ENCODE assay signal across 16 cellular contexts in genomic region chr13:41006296-41006695, GRCh38. TPM values are rescaled to one million over a fixed set of nuclear protein-coding genes. Genes with fewer than 3 reads are reported as not detected.
DNase-seq lines count a peak whose midpoint lies in the region; ATAC-seq and TF ChIP-seq lines count a peak whose summit lies in the region.
"Had no signal": no experiment of that assay in that cellular context is flagged by ENCODE, and none has a peak within 500 bp of the region (broad histone marks: within the 10 kb centered on the region; RNA-seq: fewer than 3 reads in every experiment).

No MANE protein-coding gene starts in this region.

- H3K4me1 ChIP-seq in DND-41 (ENCODE audit: insufficient read depth, low read length) = peaks cover 93% of the 10 kb centered on the region
- peaks cover 0 to 80% (median 30%) of the 10 kb centered on the region in 4 donors for H3K4me1 ChIP-seq in Peyer's patch

- peak; percentile 37 for ATAC-seq in DND-41 (ENCODE audit: insufficient read depth, low read depth)
- no peak for ATAC-seq in GM18870 (IDR thresholded peaks at IDR 0.05; ENCODE audit: unreplicated experiment)
- ATAC-seq in GM18511 (IDR thresholded peaks at IDR 0.05; ENCODE audit: unreplicated experiment) = no peak

- H3K27ac ChIP-seq in 22Rv1 (0 out of 2 replicates have a peak overlapping the region, but pooled peaks have one; percentile 8), DND-41 (ENCODE audit: low read length) (peak overlapping the region; percentile 86), Peyer's patch (peak overlapping the region; percentile 54 to 73 (median 65))
- H3K27ac ChIP-seq: ascending aorta had no signal

- no peaks in the 10 kb centered on the region for H3K9me3 Mint-ChIP-seq in endothelial cell (ENCODE audit: unreplicated experiment)
- H3K9me3 Mint-ChIP-seq: endodermal cell had no signal

- DNase-seq in DND-41 (peak; percentile 59), Peyer's patch (no peak), endothelial cell (ENCODE audit: low spot score) (no peak), NCI-H82 treated with DMSO at 0.1 percent for 48 hours (lab: John Stamatoyannopoulos, UW; ENCODE audit: unreplicated experiment) (no peak), cardiac septum (ENCODE audit: low spot score) (no peak)
- DNase-seq: activated CD4-positive, alpha-beta T cell treated with anti-CD3 and anti-CD28 coated beads, Interleukin-2, amount 50 U/mL, for 48 hours; endodermal cell; left ventricle myocardium superior; NCI-H1417; NCI-H82; posterior cingulate gyrus; SK-N-SH had no signal

- no peaks in the 10 kb centered on the region for H3K36me3 Mint-ChIP-seq in endothelial cell (ENCODE audit: low read depth, unreplicated experiment)

- H2AFZ ChIP-seq in DND-41 (ENCODE audit: low read depth, low read length) = no peak overlapping the region

- H3K4me3 ChIP-seq in DND-41 (ENCODE audit: low read depth in 1 of 2, low read length in 2 of 2) (peak overlapping the region in 1 of 2 experiments; percentile 34; a peak in 2 of 4 replicates), Peyer's patch (peak overlapping the region in 1 of 4 donors; percentile 4)
- H3K4me3 ChIP-seq: ascending aorta had no signal

- TF ChIP-seq POLR2A in Peyer's patch (IDR thresholded peaks at IDR 0.05) = no peak

- no peaks in the 10 kb centered on the region for H3K27me3 Mint-ChIP-seq in endothelial cell (ENCODE audit: unreplicated experiment)

- H3K4me2 ChIP-seq in DND-41 (ENCODE audit: insufficient read depth, low read length) = peak overlapping the region; percentile 66
- H3K4me2 ChIP-seq: SK-N-SH had no signal

- no peaks in the 10 kb centered on the region for H3K9me3 ChIP-seq in DND-41 (ENCODE audit: insufficient read depth, low read length, severe bottlenecking)
- no peaks in the 10 kb centered on the region for H3K9me3 ChIP-seq in Peyer's patch
- H3K9me3 ChIP-seq: ascending aorta, SK-N-SH had no signal

- H3K79me2 ChIP-seq in DND-41 (ENCODE audit: insufficient read depth, low read length) = peaks cover 91% of the 10 kb centered on the region

- H3K4me3 Mint-ChIP-seq in endothelial cell (ENCODE audit: unreplicated experiment) = no peak overlapping the region
- H3K4me3 Mint-ChIP-seq: endodermal cell had no signal

- peak overlapping the region; percentile 20 for H3K27ac Mint-ChIP-seq in endothelial cell (ENCODE audit: unreplicated experiment)
- H3K27ac Mint-ChIP-seq: endodermal cell had no signal

- H3K4me1 Mint-ChIP-seq in endothelial cell (ENCODE audit: unreplicated experiment) = peaks cover 21% of the 10 kb centered on the region

- no peak for TF ChIP-seq CTCF in 22Rv1 (IDR thresholded peaks at IDR 0.05)
- no peak for TF ChIP-seq CTCF in DND-41 (IDR thresholded peaks at IDR 0.05; ENCODE audit: borderline replicate concordance, extremely low read depth, low read length, poor library complexity, severe bottlenecking)
- no peak for TF ChIP-seq CTCF in Peyer's patch (IDR thresholded peaks at IDR 0.05)
- TF ChIP-seq CTCF in endothelial cell (IDR thresholded peaks at IDR 0.05; ENCODE audit: unreplicated experiment) = no peak

- H3K36me3 ChIP-seq in DND-41 (ENCODE audit: insufficient read depth, low read length) (peaks cover 9% of the 10 kb centered on the region), Peyer's patch (no peaks in the 10 kb centered on the region)
- H3K36me3 ChIP-seq: ascending aorta had no signal

- no peaks in the 10 kb centered on the region for H3K27me3 ChIP-seq in DND-41 (ENCODE audit: insufficient read depth, low read length, poor library complexity)
- no peaks in the 10 kb centered on the region for H3K27me3 ChIP-seq in Peyer's patch
- H3K27me3 ChIP-seq: ascending aorta had no signal

- no peaks in the 10 kb centered on the region for H4K20me1 ChIP-seq in DND-41 (ENCODE audit: insufficient read depth, low read length)

- H3K9ac ChIP-seq in DND-41 (ENCODE audit: low read depth, low read length) = peak overlapping the region; percentile 45
- H3K9ac ChIP-seq: SK-N-SH had no signal

- intact Hi-C loops in cardiac septum (cut with DNase I) = no loop called here

RNA-seq across cellular contexts. Expression of gene ELF1, which starts 12.8 kb away (rescaled TPM):
- total RNA-seq in Peyer's patch = 100 to 1,000 TPM in 2 of 4 donors, 10 to 100 TPM in 2; 77.7 to 145 (median 106) TPM
- 46.0 TPM for total RNA-seq in endothelial cell (ENCODE audit: unreplicated experiment)
- 36.6 TPM for total RNA-seq in cardiac septum

RNA-seq across cellular contexts. Expression of gene WBP4, which starts 55.0 kb away (rescaled TPM):
- 10 to 100 TPM in 1 of 4 donors, 1 to 10 TPM in 3; 8.4 to 13.2 (median 8.6) TPM for total RNA-seq in Peyer's patch
- total RNA-seq in endothelial cell (ENCODE audit: unreplicated experiment) = 8.2 TPM
- total RNA-seq in cardiac septum = 18.1 TPM

Comparison
In these comparisons a context has a peak if more than half of its experiments do, and no peak if none do; other contexts are left out.
1. H3K27ac ChIP-seq: peak in every context shown above with its lines; median percentile 86 in DND-41; 65 in Peyer's patch; 8 in 22Rv1.